ENCODE assay signal across 8 cellular contexts in the genomic region with DNA sequence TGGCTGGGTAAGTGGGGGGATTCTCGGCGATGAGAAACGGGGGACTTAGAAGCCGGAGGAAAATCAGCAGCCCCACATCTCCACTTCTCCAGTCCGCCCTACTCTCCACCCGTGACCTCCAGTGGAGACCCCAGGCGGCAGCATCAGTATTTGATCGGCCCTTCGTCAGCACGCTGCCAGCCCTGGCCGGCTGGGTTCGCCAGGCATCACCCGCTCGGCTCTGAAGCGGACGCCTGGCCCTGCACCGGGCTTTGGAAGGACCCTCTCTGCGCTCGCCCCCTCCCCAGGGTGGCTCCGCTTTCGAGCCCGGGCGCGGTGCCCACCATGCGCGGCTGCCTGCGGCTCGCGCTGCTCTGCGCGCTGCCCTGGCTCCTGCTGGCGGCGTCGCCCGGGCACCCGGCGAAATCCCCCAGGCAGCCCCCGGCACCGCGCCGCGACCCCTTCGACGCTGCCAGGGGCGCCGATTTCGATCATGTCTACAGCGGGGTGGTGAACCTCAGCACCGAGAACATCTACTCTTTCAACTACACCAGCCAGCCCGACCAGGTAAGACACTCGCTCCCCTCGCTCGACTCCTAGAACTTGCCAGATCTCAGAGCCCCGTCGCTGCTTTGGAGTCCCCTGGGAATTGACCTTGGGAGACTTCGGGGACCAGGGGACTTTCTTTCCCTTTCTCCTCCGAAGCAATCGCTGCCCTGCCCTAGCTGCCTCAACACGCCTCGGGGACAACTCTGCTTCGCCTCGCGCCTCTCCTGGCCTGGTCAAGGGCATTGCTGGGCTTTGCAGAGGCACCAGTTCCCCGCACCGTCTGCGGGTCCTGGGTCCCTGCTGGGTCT. TPM values are rescaled to one million over a fixed set of nuclear protein-coding genes. Genes with fewer than 3 reads are reported as not detected.
DNase-seq lines count a peak whose midpoint lies in the region; ATAC-seq and TF ChIP-seq lines count a peak whose summit lies in the region.

No MANE protein-coding gene starts in this region.

- BruUV-seq in MCF 10A (replicated peaks; lab: Mats Ljungman, UMichigan) = no TSS peak

- H3K4me3 Mint-ChIP-seq in T-helper 17 cell (peak overlapping the region; percentile 99), MCF 10A (ENCODE audit: unreplicated experiment) (peak overlapping the region; percentile 83)

- peak; percentile 75 for DNase-seq in NK-92 treated with Interleukin-12 subunit alpha and Interleukin-12 subunit beta, amount 100 ng/mL, for 24 hours (lab: John Stamatoyannopoulos, UW)
- no peak for DNase-seq in NK-92 (lab: John Stamatoyannopoulos, UW; ENCODE audit: unreplicated experiment)
- peak; percentile 28 to 29 (median 29) for DNase-seq in T-helper 17 cell
- no peak for DNase-seq in MCF 10A (ENCODE audit: unreplicated experiment)
- peak; percentile 74 for DNase-seq in left kidney (ENCODE audit: low read depth, low spot score)
- DNase-seq in stimulated activated CD4-positive, alpha-beta T cell treated with anti-CD3 and anti-CD28 coated beads, Interleukin-4, amount 100 ng/mL, for 1 hour = peak; percentile 50
- no peak for DNase-seq in NCI-H526 treated with DMSO at 0.1 percent for 48 hours (lab: John Stamatoyannopoulos, UW)

- no peaks in the 10 kb centered on the region for H3K9me3 ChIP-seq in T-helper 17 cell (ENCODE audit: control insufficient read depth, low read length, poor library complexity, severe bottlenecking)

- H3K9me3 Mint-ChIP-seq in MCF 10A (ENCODE audit: unreplicated experiment) = no peaks in the 10 kb centered on the region

- H3K27ac Mint-ChIP-seq in T-helper 17 cell = peak overlapping the region; percentile 100
- peak overlapping the region; percentile 11 for H3K27ac Mint-ChIP-seq in MCF 10A (ENCODE audit: low read depth, unreplicated experiment)

- POLR2A ChIA-PET in MCF 10A (lab: Yijun Ruan, JAX) = interaction anchor here (4.7 kb wide), 1 partner anchor 18 kb away, joined by 46 read pairs; a partner anchor contains a TSS

- H3K4me1 Mint-ChIP-seq in T-helper 17 cell (peaks cover 45% of the 10 kb centered on the region), MCF 10A (ENCODE audit: insufficient read depth, unreplicated experiment) (peaks cover 26% of the 10 kb centered on the region)

- peaks cover 13% of the 10 kb centered on the region for H3K36me3 Mint-ChIP-seq in T-helper 17 cell (ENCODE audit: low read depth)
- H3K36me3 Mint-ChIP-seq in MCF 10A (ENCODE audit: insufficient read depth, unreplicated experiment) = no peaks in the 10 kb centered on the region

- CTCF ChIA-PET in MCF 10A (lab: Yijun Ruan, JAX) = interaction anchor here (0.8 kb wide), 1 partner anchor 39 kb away, joined by 3 read pairs; no protein-coding TSS in a partner anchor

- ATAC-seq in HG03064 (IDR thresholded peaks at IDR 0.05; ENCODE audit: low read depth, unreplicated experiment) (peak; percentile 27), T-helper 17 cell (peak; percentile 67)

- intact Hi-C loops in MCF 10A (cut with micrococcal nuclease) = no loop called here

- H3K27me3 Mint-ChIP-seq in T-helper 17 cell (no peaks in the 10 kb centered on the region), MCF 10A (ENCODE audit: insufficient read depth, unreplicated experiment) (peaks cover 60% of the 10 kb centered on the region)

- no peak for TF ChIP-seq CTCF in MCF 10A (IDR thresholded peaks at IDR 0.05; ENCODE audit: unreplicated experiment)

RNA-seq across cellular contexts. Expression of a gene that starts 0.6 kb away (rescaled TPM):
- total RNA-seq in T-helper 17 cell = 10 to 100 TPM; 53.8 to 62.5 TPM
- 0.22 and 0.28 TPM in 2 replicates for total RNA-seq in MCF 10A (2022)

RNA-seq across cellular contexts. Expression of a gene that starts 18.0 kb away (rescaled TPM):
- total RNA-seq in T-helper 17 cell (10 to 100 TPM; 13.7 to 16.1 TPM), MCF 10A (2022) (5.8 and 8.9 TPM in 2 replicates)

Comparison
In these comparisons a context has a peak if more than half of its experiments do, and no peak if none do; other contexts are left out.
1. DNase-seq: peak in NK-92 treated with Interleukin-12 subunit alpha and Interleukin-12 subunit beta, amount 100 ng/mL, for 24 hours (single experiment), T-helper 17 cell (3 of 3), left kidney (single experiment) and stimulated activated CD4-positive, alpha-beta T cell treated with anti-CD3 and anti-CD28 coated beads, Interleukin-4, amount 100 ng/mL, for 1 hour (single experiment); none in NK-92 (single experiment), MCF 10A (single experiment) and NCI-H526 treated with DMSO at 0.1 percent for 48 hours (single experiment).
2. RNA of a gene that starts 0.6 kb away (total RNA-seq): 53.8 to 62.5 TPM in T-helper 17 cell; 0.22 to 0.28 TPM in MCF 10A; every median in the first group is over 10 times any median in the second.